Comparison of ENCODE assay signal across 12 cellular contexts in the genomic region with DNA sequence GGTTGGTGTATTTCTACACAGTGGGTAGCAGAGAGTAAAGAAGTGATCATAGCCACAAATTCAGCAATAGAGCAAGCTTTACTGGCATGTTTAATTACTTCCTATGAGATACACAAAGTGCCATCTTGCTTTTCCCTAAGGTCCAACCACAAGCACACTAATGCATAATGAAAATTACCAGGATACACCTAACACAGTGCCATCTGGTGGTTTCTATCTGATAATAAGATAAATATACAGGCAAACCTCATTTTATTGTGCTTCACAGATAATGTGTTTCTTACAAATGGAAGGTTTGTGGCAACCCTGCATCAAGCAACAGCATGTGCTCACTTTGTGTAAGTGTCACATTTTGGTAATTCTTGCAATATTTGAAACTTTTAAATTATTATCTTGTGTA.
DNase-seq lines count a peak whose midpoint lies in the region; ATAC-seq, FAIRE-seq and TF ChIP-seq lines count a peak whose summit lies in the region.
"Had no signal": no experiment of that assay in that cellular context is flagged by ENCODE, and none has a peak within 500 bp of the region (broad histone marks: within the 10 kb centered on the region; RNA-seq: fewer than 3 reads in every experiment).

No MANE protein-coding gene starts in this region.

- H3K4me2 ChIP-seq in DOHH2 (ENCODE audit: low read length) = no peak overlapping the region

- H3K9me2 ChIP-seq in DOHH2 (replicated peaks; ENCODE audit: control insufficient read depth, low read length) = no peaks in the 10 kb centered on the region

- H3K27me3 ChIP-seq in DOHH2 (ENCODE audit: control insufficient read depth, low read length) (no peaks in the 10 kb centered on the region), adipocyte (replicated peaks; ENCODE audit: control insufficient read depth, insufficient read depth, low read length) (no peaks in the 10 kb centered on the region), adrenal gland (no peaks in the 10 kb centered on the region), pancreas (no peaks in the 10 kb centered on the region)
- H3K27me3 ChIP-seq: sigmoid colon had no signal

- no peaks in the 10 kb centered on the region for H3K9me3 ChIP-seq in DOHH2 (ENCODE audit: control insufficient read depth, insufficient read depth, low read length)
- H3K9me3 ChIP-seq in adipocyte (ENCODE audit: control insufficient read depth, low read length) = no peaks in the 10 kb centered on the region
- H3K9me3 ChIP-seq in adrenal gland (replicated peaks in 1 of 3) = no peaks in the 10 kb centered on the region
- H3K9me3 ChIP-seq in pancreas = no peaks in the 10 kb centered on the region
- H3K9me3 ChIP-seq: sigmoid colon had no signal

- H3K4me3 ChIP-seq in DOHH2 (ENCODE audit: low read length) = no peak overlapping the region
- H3K4me3 ChIP-seq in adipocyte (ENCODE audit: low read length) = no peak overlapping the region
- no peak overlapping the region for H3K4me3 ChIP-seq in adrenal gland
- no peak overlapping the region for H3K4me3 ChIP-seq in pancreas
- H3K4me3 ChIP-seq: sigmoid colon had no signal

- no peaks in the 10 kb centered on the region for H4K20me1 ChIP-seq in DOHH2 (ENCODE audit: control insufficient read depth, insufficient read depth, low read depth, low read length)

- H3F3A ChIP-seq in DOHH2 (ENCODE audit: control insufficient read depth, insufficient read depth) = no peaks in the 10 kb centered on the region

- no peak for FAIRE-seq in pancreas (lab: Jason Lieb, UNC)

- DNase-seq in NAMALWA (ENCODE audit: low spot score) (peak; percentile 24), adipocyte (ENCODE audit: low read depth) (peak; percentile 13), left colon (no peak), NCI-H345 treated with DMSO at 0.1 percent for 48 hours (lab: John Stamatoyannopoulos, UW; ENCODE audit: unreplicated experiment) (no peak), adrenal gland (no peak), pancreas (no peak)
- no peak for DNase-seq in activated CD4-positive, alpha-beta T cell treated with anti-CD3 and anti-CD28 coated beads for 1 hour
- DNase-seq: activated CD8-positive, alpha-beta memory T cell treated with anti-CD3 and anti-CD28 coated beads, Interleukin-2, amount 50 U/mL, for 4 hours; GDM1; left ventricle myocardium superior; sigmoid colon had no signal

- no peaks in the 10 kb centered on the region for H3K36me3 ChIP-seq in DOHH2 (ENCODE audit: control insufficient read depth, low read length)
- no peaks in the 10 kb centered on the region for H3K36me3 ChIP-seq in adipocyte (ENCODE audit: control insufficient read depth, insufficient read depth, low read length, severe bottlenecking)
- H3K36me3 ChIP-seq in adrenal gland (replicated peaks in 1 of 2) = no peaks in the 10 kb centered on the region
- H3K36me3 ChIP-seq in pancreas = no peaks in the 10 kb centered on the region
- H3K36me3 ChIP-seq: sigmoid colon had no signal

- H3K4me1 ChIP-seq in DOHH2 (ENCODE audit: control insufficient read depth, low read length) = no peaks in the 10 kb centered on the region
- H3K4me1 ChIP-seq in adipocyte (ENCODE audit: control insufficient read depth, insufficient read depth, low read length) = no peaks in the 10 kb centered on the region
- H3K4me1 ChIP-seq in adrenal gland (replicated peaks in 1 of 2) = no peaks in the 10 kb centered on the region
- no peaks in the 10 kb centered on the region for H3K4me1 ChIP-seq in pancreas

- intact Hi-C loops in left colon (cut with DNase I, micrococcal nuclease) (no loop called here), adrenal gland (cut with DNase I) (no loop called here), pancreas (cut with DNase I) (no loop called here)

- H3K79me2 ChIP-seq in DOHH2 (ENCODE audit: control insufficient read depth, low read length) = no peaks in the 10 kb centered on the region

- H3K27ac ChIP-seq in DOHH2 (ENCODE audit: low read depth, low read length) (no peak overlapping the region), adrenal gland (no peak overlapping the region), pancreas (no peak overlapping the region)
- H3K27ac ChIP-seq: sigmoid colon had no signal

- no peak for TF ChIP-seq POLR2A in adrenal gland (IDR thresholded peaks at IDR 0.05)

- ATAC-seq in left colon (peak; percentile 44), pancreas (no peak)
- ATAC-seq: left ventricle myocardium superior had no signal

- no peak overlapping the region for H3K9ac ChIP-seq in adipocyte (ENCODE audit: low read length)

- TF ChIP-seq CTCF in DOHH2 (IDR thresholded peaks at IDR 0.05; ENCODE audit: low read depth, low read length, poor library complexity, severe bottlenecking) (peak; percentile 49), adrenal gland (IDR thresholded peaks at IDR 0.05) (peak in 2 of 6 experiments; percentile 17 to 24), pancreas (IDR thresholded peaks at IDR 0.05) (no peak)

Comparison
In these comparisons a context has a peak if more than half of its experiments do, and no peak if none do; other contexts are left out.
1. DNase-seq: peak in NAMALWA (single experiment) and adipocyte (single experiment); none in left colon (0 of 2), NCI-H345 treated with DMSO at 0.1 percent for 48 hours (single experiment), activated CD4-positive, alpha-beta T cell treated with anti-CD3 and anti-CD28 coated beads for 1 hour (single experiment), adrenal gland (0 of 7) and pancreas (0 of 6).